Comparison of ENCODE assay signal across 1 cellular context in genomic region chr19:3389446-3389778, GRCh38.
TF ChIP-seq lines count a peak whose summit lies in the region.

No MANE protein-coding gene starts in this region.

TF ChIP-seq in H1, 55 proteins besides CTCF, POLR2A, EP300 and RAD21:
- TF ChIP-seq NANOG (IDR thresholded peaks at IDR 0.05; ENCODE audit: insufficient read depth, low read depth, low read length, poor library complexity, severe bottlenecking) (no peak), RXRA (IDR thresholded peaks at IDR 0.05; ENCODE audit: insufficient read depth, low read depth, low read length) (no peak), KDM1A (IDR thresholded peaks at IDR 0.05; ENCODE audit: borderline replicate concordance, low read length) (peak; percentile 41; the same call in 1 of the 2 replicates)
